ENCODE assay signal across 8 cellular contexts in the genomic region with DNA sequence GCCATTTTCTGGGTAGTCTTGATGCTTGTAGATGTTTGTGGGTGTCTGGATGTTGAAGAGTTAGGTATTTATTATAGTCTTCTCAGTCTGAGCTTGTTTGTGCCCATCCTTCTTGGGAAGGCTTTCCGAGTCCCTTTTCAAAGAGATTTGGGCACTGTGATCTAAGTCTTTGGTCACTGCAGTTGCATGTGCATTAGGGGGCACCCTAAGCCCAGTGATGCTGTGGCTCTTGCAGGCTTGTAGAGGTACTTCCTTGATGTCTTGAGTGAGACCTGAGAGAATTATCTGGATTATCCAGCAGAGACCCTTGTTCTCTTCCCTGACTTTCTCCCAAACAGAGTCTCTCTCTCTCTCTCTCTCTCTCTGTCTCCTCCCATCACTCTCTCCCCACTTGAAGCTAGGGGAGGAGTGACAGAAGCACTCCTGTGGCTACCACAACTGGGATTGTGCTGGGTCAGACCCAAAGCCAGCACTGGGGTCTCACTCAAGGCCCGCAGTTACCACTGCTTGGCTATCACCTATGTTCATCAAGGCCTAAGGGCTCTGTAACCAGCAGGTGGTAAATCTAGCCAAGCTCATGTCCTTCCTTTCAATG.
DNase-seq lines count a peak whose midpoint lies in the region; ATAC-seq and TF ChIP-seq lines count a peak whose summit lies in the region.

No MANE protein-coding gene starts in this region.

- H3K27me3 Mint-ChIP-seq in HFFc6 (ENCODE audit: insufficient read depth) (no peaks in the 10 kb centered on the region), endothelial cell (ENCODE audit: unreplicated experiment) (no peaks in the 10 kb centered on the region)

- H3K9me3 Mint-ChIP-seq in HFFc6 (no peaks in the 10 kb centered on the region), endothelial cell (ENCODE audit: unreplicated experiment) (no peaks in the 10 kb centered on the region)

- H3K36me3 ChIP-seq in mucosa of descending colon (ENCODE audit: low read depth) = no peaks in the 10 kb centered on the region

- H3K4me3 ChIP-seq in mucosa of descending colon = no peak overlapping the region

- H3K27ac Mint-ChIP-seq in HFFc6 (no peak overlapping the region), endothelial cell (ENCODE audit: unreplicated experiment) (no peak overlapping the region)

- peak; percentile 3 for DNase-seq in NCI-H1105 treated with DMSO at 0.1 percent for 48 hours (lab: John Stamatoyannopoulos, UW)
- no peak for DNase-seq in NCI-H1105 (lab: John Stamatoyannopoulos, UW)
- DNase-seq in HFFc6 = peak; percentile 69
- peak; percentile 77 for DNase-seq in RPMI7951 (ENCODE audit: low read depth)
- peak; percentile 69 for DNase-seq in endothelial cell (ENCODE audit: low spot score)
- peak; percentile 47 to 82 (median 74) for DNase-seq in mucosa of descending colon
- DNase-seq in T-helper 9 cell = no peak

- intact Hi-C loops in mucosa of descending colon (cut with DNase I, micrococcal nuclease) = loop anchor here in 1 of 2 donors (2.0 kb wide), 1 partner anchor 352 kb away; no protein-coding TSS in a partner anchor

- peak; percentile 91 for ATAC-seq in mucosa of descending colon
- no peak for ATAC-seq in HG03280 (IDR thresholded peaks at IDR 0.05; ENCODE audit: unreplicated experiment)

- no peaks in the 10 kb centered on the region for H3K4me1 ChIP-seq in mucosa of descending colon (ENCODE audit: low read depth)

- no peak overlapping the region for H3K4me3 Mint-ChIP-seq in HFFc6
- no peak overlapping the region for H3K4me3 Mint-ChIP-seq in endothelial cell (ENCODE audit: unreplicated experiment)

- TF ChIP-seq CTCF in HFFc6 (IDR thresholded peaks at IDR 0.05) (peak; percentile 85), endothelial cell (IDR thresholded peaks at IDR 0.05; ENCODE audit: unreplicated experiment) (no peak), mucosa of descending colon (IDR thresholded peaks at IDR 0.05) (no peak)

- H3K4me1 Mint-ChIP-seq in HFFc6 (ENCODE audit: low read depth) (peaks cover 15% of the 10 kb centered on the region), endothelial cell (ENCODE audit: unreplicated experiment) (peaks cover 8% of the 10 kb centered on the region)

- no peaks in the 10 kb centered on the region for H3K9me3 ChIP-seq in mucosa of descending colon

- H3K36me3 Mint-ChIP-seq in HFFc6 (ENCODE audit: low read depth) = peaks cover 6% of the 10 kb centered on the region; the same call in 1 of the 2 replicates
- H3K36me3 Mint-ChIP-seq in endothelial cell (ENCODE audit: low read depth, unreplicated experiment) = no peaks in the 10 kb centered on the region

Comparison
In these comparisons a context has a peak if more than half of its experiments do, and no peak if none do; other contexts are left out.
1. DNase-seq: peak in NCI-H1105 treated with DMSO at 0.1 percent for 48 hours (single experiment), HFFc6 (single experiment), RPMI7951 (single experiment), endothelial cell (single experiment) and mucosa of descending colon (3 of 3); none in NCI-H1105 (single experiment) and T-helper 9 cell (single experiment).